ENCODE assay signal across 15 cellular contexts in genomic region chr11:92670293-92670890, GRCh38.
"Had no signal": no experiment of that assay in that cellular context is flagged by ENCODE, and none has a peak within 500 bp of the region (broad histone marks: within the 10 kb centered on the region; RNA-seq: fewer than 3 reads in every experiment).

No MANE protein-coding gene starts in this region.

- DNase-seq: activated CD4-positive, alpha-beta T cell treated with anti-CD3 and anti-CD28 coated beads for 4 hours; activated CD8-positive, alpha-beta memory T cell treated with anti-CD3 and anti-CD28 coated beads, Interleukin-2, amount 50 U/mL, for 48 hours; activated CD8-positive, alpha-beta T cell treated with anti-CD3 and anti-CD28 coated beads, Interleukin-2, amount 10 ng/mL, durations not matched to agents 7 days and 5 days; activated naive CD4-positive, alpha-beta T cell treated with Interleukin-2 at 50 U/mL for 16 hours; esophagus squamous epithelium; foreskin fibroblast; glutamatergic neuron; immature natural killer cell; left cardiac atrium; natural killer cell; sigmoid colon; stimulated activated naive CD4-positive, alpha-beta T cell treated with Interleukin-2 at 50 U/mL for 16 hours; WERI-Rb-1 had no signal

- H3K9me3 Mint-ChIP-seq: activated T-helper 1 cell treated with anti-CD3 and anti-CD28 coated beads, Interleukin-12 subunit alpha, Interleukin-12 subunit beta, Interleukin-2, Interleukin-4 antibody, amounts not matched to agents 30 ng/mL and 10 ng/mL and 1 ng/mL, durations not matched to agents 14 hours and 24 hours and 36 hours; type B pancreatic cell had no signal

- H3K4me3 Mint-ChIP-seq: activated CD8-positive, alpha-beta T cell treated with anti-CD3 and anti-CD28 coated beads, Interleukin-2, amount 10 ng/mL, durations not matched to agents 7 days and 5 days; activated T-helper 1 cell treated with anti-CD3 and anti-CD28 coated beads, Interleukin-12 subunit alpha, Interleukin-12 subunit beta, Interleukin-2, Interleukin-4 antibody, amounts not matched to agents 30 ng/mL and 10 ng/mL and 1 ng/mL, durations not matched to agents 14 hours and 24 hours and 36 hours; immature natural killer cell; natural killer cell; type B pancreatic cell had no signal

- H3K36me3 Mint-ChIP-seq: immature natural killer cell, natural killer cell had no signal

- H3K4me1 Mint-ChIP-seq: immature natural killer cell, natural killer cell had no signal

- H3K27me3 Mint-ChIP-seq: type B pancreatic cell had no signal

- H3K27ac Mint-ChIP-seq: activated CD8-positive, alpha-beta T cell treated with anti-CD3 and anti-CD28 coated beads, Interleukin-2, amount 10 ng/mL, durations not matched to agents 7 days and 5 days; activated T-helper 1 cell treated with anti-CD3 and anti-CD28 coated beads, Interleukin-12 subunit alpha, Interleukin-12 subunit beta, Interleukin-2, Interleukin-4 antibody, amounts not matched to agents 30 ng/mL and 10 ng/mL and 1 ng/mL, durations not matched to agents 14 hours and 24 hours and 36 hours; immature natural killer cell; natural killer cell; type B pancreatic cell had no signal
